In genomic region chr11:130178441-130178971, GRCh38 we compare ENCODE assay signal across 10 cellular contexts. TPM values are rescaled to one million over a fixed set of nuclear protein-coding genes. Genes with fewer than 3 reads are reported as not detected.
DNase-seq lines count a peak whose midpoint lies in the region; ATAC-seq lines count a peak whose summit lies in the region.
"Had no signal": no experiment of that assay in that cellular context is flagged by ENCODE, and none has a peak within 500 bp of the region (broad histone marks: within the 10 kb centered on the region; RNA-seq: fewer than 3 reads in every experiment).

No MANE protein-coding gene starts in this region.

- no peak overlapping the region for H4K91ac ChIP-seq in neuronal stem cell (ENCODE audit: low read depth, low read length, poor library complexity)

- WGBS in neuronal stem cell (ENCODE audit: extremely low coverage in 2 of 2, insufficient read length in 2 of 2, insufficient replicate concordance in 1 of 2), 2 donors = no CpG with 5 or more reads among the region's 12 CpGs

- H3K4me2 ChIP-seq in neuronal stem cell (ENCODE audit: insufficient read depth, low read length, poor library complexity, severe bottlenecking) = no peak overlapping the region

- H2BK12ac ChIP-seq in neuronal stem cell (ENCODE audit: low read length) = no peak overlapping the region

- H2AFZ ChIP-seq in neuronal stem cell (ENCODE audit: low read length) = no peak overlapping the region

- H3K14ac ChIP-seq in neuronal stem cell (ENCODE audit: low read length) = peak overlapping the region; percentile 57

- H2BK120ac ChIP-seq in neuronal stem cell (ENCODE audit: low read depth, low read length) = no peak overlapping the region

- H3K36me3 Mint-ChIP-seq in activated T-cell treated with anti-CD3 and anti-CD28 coated beads, Interleukin-2, amount 50 U/mL, for 72 hours (ENCODE audit: insufficient read depth in 2 of 2) = peaks cover 0 to 4% of the 10 kb centered on the region in 2 donors
- H3K36me3 Mint-ChIP-seq: natural killer cell treated with Interleukin-12 subunit alpha and Interleukin-12 subunit beta and Interleukin-15 and Interleukin-18, amount 100 ng/mL, for 72 hours had no signal

- no peak overlapping the region for H3K9ac ChIP-seq in neuronal stem cell (ENCODE audit: low read depth, low read length, poor library complexity)

- peak overlapping the region; percentile 39 for H2AK5ac ChIP-seq in neuronal stem cell (ENCODE audit: low read depth, low read length)

- H3K9me3 ChIP-seq in neuronal stem cell (replicated peaks in 1 of 2; ENCODE audit: control insufficient read depth in 2 of 2, insufficient read depth in 1 of 2, low read depth in 1 of 2, low read length in 2 of 2) = peaks cover 0 to 2% of the 10 kb centered on the region in 2 donors

- H3K4me1 Mint-ChIP-seq in activated T-cell treated with anti-CD3 and anti-CD28 coated beads, Interleukin-2, amount 50 U/mL, for 72 hours (ENCODE audit: low read depth) = no peaks in the 10 kb centered on the region

- peaks cover 2% of the 10 kb centered on the region for H3K27me3 Mint-ChIP-seq in activated T-cell treated with anti-CD3 and anti-CD28 coated beads, Interleukin-2, amount 50 U/mL, for 72 hours (ENCODE audit: low read depth)

- in situ Hi-C loops in KBM-7 (cut with MboI; ENCODE audit: low pct_unique_long_range_greater_than_20kb, low sequenced_read_pairs) = no loop called here

- H3K79me1 ChIP-seq in neuronal stem cell (ENCODE audit: low read depth, low read length) = no peaks in the 10 kb centered on the region

- DNase-seq in NCI-H2196 treated with DMSO at 0.1 percent for 48 hours (lab: John Stamatoyannopoulos, UW; ENCODE audit: unreplicated experiment) (peak; percentile 49), epithelial cell of prostate (ENCODE audit: low read depth, low spot score) (peak; percentile 63), neuronal stem cell (ENCODE audit: low spot score) (no peak), KBM-7 (no peak), occipital lobe (lab: John Stamatoyannopoulos, UW) (no peak)
- no peak for DNase-seq in activated T-cell treated with anti-CD3 and anti-CD28 coated beads, Interleukin-2, amount 50 U/mL, for 72 hours
- DNase-seq: tibial artery had no signal

- H4K8ac ChIP-seq in neuronal stem cell (ENCODE audit: low read depth, low read length) = no peak overlapping the region

- H3K27ac Mint-ChIP-seq in activated T-cell treated with anti-CD3 and anti-CD28 coated beads, Interleukin-2, amount 50 U/mL, for 72 hours = no peak overlapping the region
- H3K27ac Mint-ChIP-seq: natural killer cell treated with Interleukin-12 subunit alpha and Interleukin-12 subunit beta and Interleukin-15 and Interleukin-18, amount 100 ng/mL, for 72 hours had no signal

- no peak overlapping the region for H2BK15ac ChIP-seq in neuronal stem cell (ENCODE audit: low read length)

- no peak overlapping the region for H3K4me3 ChIP-seq in neuronal stem cell (ENCODE audit: low read length in 2 of 2)
- H3K4me3 ChIP-seq: tibial artery had no signal

- H3K27ac ChIP-seq in epithelial cell of prostate (peak overlapping the region; percentile 53), neuronal stem cell (replicated peaks; ENCODE audit: low read length) (no peak overlapping the region)
- H3K27ac ChIP-seq: tibial artery had no signal

- peaks cover 0 to 4% of the 10 kb centered on the region in 2 donors for H3K4me1 ChIP-seq in neuronal stem cell (ENCODE audit: control insufficient read depth in 2 of 2, insufficient read depth in 1 of 2, low read depth in 1 of 2, low read length in 2 of 2)

- peaks cover 0 to 5% (median 0%) of the 10 kb centered on the region in 3 experiments for H3K27me3 ChIP-seq in neuronal stem cell (ENCODE audit: control insufficient read depth in 3 of 3, insufficient read depth in 3 of 3, low read depth in 1 of 3, low read length in 3 of 3)

- peaks cover 0 to 7% of the 10 kb centered on the region in 2 donors for H3K9me3 Mint-ChIP-seq in activated T-cell treated with anti-CD3 and anti-CD28 coated beads, Interleukin-2, amount 50 U/mL, for 72 hours
- H3K9me3 Mint-ChIP-seq: natural killer cell treated with Interleukin-12 subunit alpha and Interleukin-12 subunit beta and Interleukin-15 and Interleukin-18, amount 100 ng/mL, for 72 hours had no signal

- no peak overlapping the region for H3K18ac ChIP-seq in neuronal stem cell (ENCODE audit: low read length)

- H3K36me3 ChIP-seq in neuronal stem cell (replicated peaks in 1 of 2; ENCODE audit: control insufficient read depth in 2 of 2, insufficient read depth in 2 of 2, low read length in 2 of 2) = no peaks in the 10 kb centered on the region
- H3K36me3 ChIP-seq: tibial artery had no signal

- no peak overlapping the region for H3K4ac ChIP-seq in neuronal stem cell (ENCODE audit: low read length)

- H2BK5ac ChIP-seq in neuronal stem cell (ENCODE audit: low read length) = no peak overlapping the region

- H3K4me3 Mint-ChIP-seq in activated T-cell treated with anti-CD3 and anti-CD28 coated beads, Interleukin-2, amount 50 U/mL, for 72 hours = no peak overlapping the region
- H3K4me3 Mint-ChIP-seq: natural killer cell treated with Interleukin-12 subunit alpha and Interleukin-12 subunit beta and Interleukin-15 and Interleukin-18, amount 100 ng/mL, for 72 hours had no signal

- ATAC-seq in GM19463 (IDR thresholded peaks at IDR 0.05; ENCODE audit: unreplicated experiment) = peak; percentile 40
- no peak for ATAC-seq in activated T-cell treated with anti-CD3 and anti-CD28 coated beads, Interleukin-2, amount 50 U/mL, for 72 hours (replicated peaks in 1 of 2)
- ATAC-seq in GM18520 (IDR thresholded peaks at IDR 0.05; ENCODE audit: unreplicated experiment) = no peak
- ATAC-seq: natural killer cell treated with Interleukin-12 subunit alpha and Interleukin-12 subunit beta and Interleukin-15 and Interleukin-18, amount 100 ng/mL, for 72 hours had no signal

- H3K23ac ChIP-seq in neuronal stem cell (ENCODE audit: low read depth, low read length, poor library complexity) = no peak overlapping the region

RNA-seq across cellular contexts. Expression of gene ST14, which starts 18.9 kb away (rescaled TPM):
- 0.73 TPM for polyA plus RNA-seq in neuronal stem cell (2013, experiment 1 of 2)
- 0.58 TPM for polyA plus RNA-seq in neuronal stem cell (2013, experiment 2 of 2)
- total RNA-seq in activated T-cell treated with anti-CD3 and anti-CD28 coated beads, Interleukin-2, amount 50 U/mL, for 72 hours = not detected
- not detected for total RNA-seq in occipital lobe

Comparison
In these comparisons a context has a peak if more than half of its experiments do, and no peak if none do; other contexts are left out.
1. DNase-seq: peak in NCI-H2196 treated with DMSO at 0.1 percent for 48 hours (single experiment) and epithelial cell of prostate (single experiment); none in neuronal stem cell (single experiment), KBM-7 (single experiment), activated T-cell treated with anti-CD3 and anti-CD28 coated beads, Interleukin-2, amount 50 U/mL, for 72 hours (0 of 2) and occipital lobe (single experiment).